8 cellular contexts compared by ENCODE assay signal in genomic region chr15:70722266-70723123, GRCh38. TPM values are rescaled to one million over a fixed set of nuclear protein-coding genes. Genes with fewer than 3 reads are reported as not detected.
A peak's percentile ranks its signal among the peaks of the same experiment; 100 is the strongest.
DNase-seq lines count a peak whose midpoint lies in the region; ATAC-seq and TF ChIP-seq lines count a peak whose summit lies in the region.

No MANE protein-coding gene starts in this region.

- DNase-seq in DMS114 treated with DMSO at 0.1 percent for 48 hours (lab: John Stamatoyannopoulos, UW; ENCODE audit: unreplicated experiment) (peak; percentile 59), germinal center (ENCODE audit: low spot score) (peak; percentile 31), stomach (no peak), mesenteric fat pad (ENCODE audit: low spot score) (no peak)

- H3K9me2 ChIP-seq in SU-DHL-6 (replicated peaks; ENCODE audit: insufficient read depth, low read length) = no peaks in the 10 kb centered on the region

- H3K79me2 ChIP-seq in KMS-11 (ENCODE audit: insufficient read depth, low read depth) (no peaks in the 10 kb centered on the region), SU-DHL-6 (ENCODE audit: insufficient read depth, low read length) (no peaks in the 10 kb centered on the region)

- H3K4me2 ChIP-seq in KMS-11 (no peak overlapping the region), SU-DHL-6 (ENCODE audit: low read depth, low read length, poor library complexity, severe bottlenecking) (no peak overlapping the region)

- H2AFZ ChIP-seq in KMS-11 (ENCODE audit: low read depth) = no peak overlapping the region
- no peak overlapping the region for H2AFZ ChIP-seq in SU-DHL-6 (ENCODE audit: low read depth, low read length, severe bottlenecking)

- TF ChIP-seq CTCF in KMS-11 (conservative IDR thresholded peaks at IDR 0.05; ENCODE audit: low read depth, low read length) (peak; percentile 78), SU-DHL-6 (IDR thresholded peaks at IDR 0.05; ENCODE audit: insufficient read depth, low read length, poor library complexity, severe bottlenecking) (peak; percentile 48), stomach (IDR thresholded peaks at IDR 0.05) (peak in 5 of 7 experiments; percentile 17 to 74 (median 60))

- intact Hi-C loops in stomach (cut with DNase I; ENCODE audit: low total_unique reads) = loop anchor here (10.0 kb wide), 1 partner anchor 48 kb away; no protein-coding TSS in a partner anchor

- WGBS in stomach, 5 donors = 70 to 79% (median 78%) methylated on average over 3 of the region's 3 CpGs

- no peak for ATAC-seq in HG03521 (IDR thresholded peaks at IDR 0.05; ENCODE audit: unreplicated experiment)
- no peak for ATAC-seq in HG02588 (IDR thresholded peaks at IDR 0.05; ENCODE audit: unreplicated experiment)

- no peak overlapping the region for H3K27ac ChIP-seq in KMS-11
- no peak overlapping the region for H3K27ac ChIP-seq in SU-DHL-6 (ENCODE audit: low read depth, low read length)
- H3K27ac ChIP-seq in stomach = no peak overlapping the region

- no peak for TF ChIP-seq POLR2A in stomach (IDR thresholded peaks at IDR 0.05)

- H3K9me3 ChIP-seq in SU-DHL-6 (ENCODE audit: insufficient read depth, low read length) = no peaks in the 10 kb centered on the region
- no peaks in the 10 kb centered on the region for H3K9me3 ChIP-seq in stomach

- H3K4me3 ChIP-seq in KMS-11 (IDR thresholded peaks at IDR 0.05; ENCODE audit: insufficient read depth, low read depth, low read length) (no peak overlapping the region), SU-DHL-6 (ENCODE audit: insufficient read depth, low read length, poor library complexity, severe bottlenecking) (no peak overlapping the region), stomach (no peak overlapping the region)

- no peak overlapping the region for H3K9ac ChIP-seq in KMS-11
- no peak overlapping the region for H3K9ac ChIP-seq in SU-DHL-6 (ENCODE audit: low read length)

- H3K4me1 ChIP-seq in KMS-11 (ENCODE audit: low read depth, poor library complexity, severe bottlenecking) = no peaks in the 10 kb centered on the region
- H3K4me1 ChIP-seq in stomach = peaks cover 1 to 61% (median 24%) of the 10 kb centered on the region in 4 donors

- H4K20me1 ChIP-seq in KMS-11 (ENCODE audit: insufficient read depth) (no peaks in the 10 kb centered on the region), SU-DHL-6 (ENCODE audit: low read depth, low read length) (no peaks in the 10 kb centered on the region)

- H3K36me3 ChIP-seq in KMS-11 (ENCODE audit: insufficient read depth) = no peaks in the 10 kb centered on the region
- H3K36me3 ChIP-seq in SU-DHL-6 (ENCODE audit: low read length) = no peaks in the 10 kb centered on the region
- H3K36me3 ChIP-seq in stomach = no peaks in the 10 kb centered on the region

- no peaks in the 10 kb centered on the region for H3K27me3 ChIP-seq in KMS-11 (ENCODE audit: insufficient read depth, low read depth)
- no peaks in the 10 kb centered on the region for H3K27me3 ChIP-seq in SU-DHL-6 (ENCODE audit: low read length)
- no peaks in the 10 kb centered on the region for H3K27me3 ChIP-seq in stomach

- no peaks in the 10 kb centered on the region for H3F3A ChIP-seq in SU-DHL-6 (ENCODE audit: insufficient read depth)

- TF ChIP-seq EP300 in stomach (IDR thresholded peaks at IDR 0.05) = no peak

RNA-seq across cellular contexts. Expression of gene UACA, which starts 40.9 kb away (rescaled TPM):
- total RNA-seq in stomach (100 to 1,000 TPM in 1 of 5 donors, 10 to 100 TPM in 3, 1 to 10 TPM in 1; 4.9 to 135 (median 48.1) TPM), mesenteric fat pad (55.9 TPM)
- 10 to 100 TPM; 24.7 to 34.3 (median 29.0) TPM for polyA plus RNA-seq in stomach

Comparison
In these comparisons a context has a peak if more than half of its experiments do, and no peak if none do; other contexts are left out.
1. DNase-seq: peak in DMS114 treated with DMSO at 0.1 percent for 48 hours (single experiment) and germinal center (single experiment); none in stomach (single experiment) and mesenteric fat pad (single experiment).
2. Peak in every context shown above with its lines, with median percentiles within 50 percentile points of each other: CTCF ChIP-seq.